Comparison of ENCODE assay signal across 8 cellular contexts in genomic region chr15:69451951-69452701, GRCh38. TPM values are rescaled to one million over a fixed set of nuclear protein-coding genes. Genes with fewer than 3 reads are reported as not detected.
DNase-seq lines count a peak whose midpoint lies in the region; ATAC-seq and TF ChIP-seq lines count a peak whose summit lies in the region.

No MANE protein-coding gene starts in this region.

- H3K4me1 ChIP-seq in ACC112 (ENCODE audit: control insufficient read depth, insufficient read depth, low read length, unreplicated experiment): peaks cover 28% of the 10 kb centered on the region
- H3K4me1 ChIP-seq in left lung: peaks cover 18 to 33% of the 10 kb centered on the region in 2 donors

- H3K4me3 ChIP-seq in ACC112 (ENCODE audit: low read depth, low read length) (peak overlapping the region; percentile 81), left lung (peak overlapping the region; percentile 83 to 89)

- ATAC-seq in GM18519 (IDR thresholded peaks at IDR 0.05; ENCODE audit: low FRiP score, unreplicated experiment) (peak; percentile 18), HG03039 (IDR thresholded peaks at IDR 0.05; ENCODE audit: unreplicated experiment) (peak; percentile 14), left lung (peak; percentile 48)

- TF ChIP-seq CTCF in left lung (IDR thresholded peaks at IDR 0.05): no peak

- H3K36me3 ChIP-seq in ACC112 (ENCODE audit: insufficient read depth, low read length) (peaks cover 40% of the 10 kb centered on the region), left lung (peaks cover 0 to 31% of the 10 kb centered on the region in 2 donors)

- H2AFZ ChIP-seq in ACC112 (ENCODE audit: low read length, unreplicated experiment): peak overlapping the region; percentile 96

- H3K79me2 ChIP-seq in ACC112 (ENCODE audit: control insufficient read depth, insufficient read depth, low read length, unreplicated experiment): peaks cover 39% of the 10 kb centered on the region

- H3K27me3 ChIP-seq in ACC112 (ENCODE audit: insufficient read depth, low read length) (no peaks in the 10 kb centered on the region), left lung (no peaks in the 10 kb centered on the region)

- H3K9me3 ChIP-seq in left lung: no peaks in the 10 kb centered on the region

- intact Hi-C loops in left lung (cut with DNase I): no loop called here

- peak overlapping the region; percentile 51 for H3K27ac ChIP-seq in ACC112 (ENCODE audit: low read depth, low read length)
- peak overlapping the region; percentile 82 for H3K27ac ChIP-seq in caudate nucleus (ENCODE audit: low read depth, low read length)
- H3K27ac ChIP-seq in left lung: peak overlapping the region; percentile 87 to 92
- peak overlapping the region; percentile 69 for H3K27ac ChIP-seq in temporal lobe (ENCODE audit: low read depth, low read length)

- DNase-seq in RPMI7951 (ENCODE audit: low read depth) (peak; percentile 53), caudate nucleus (lab: John Stamatoyannopoulos, UW) (peak in 17 of 61 donors; percentile 13 to 73 (median 49)), left lung (peak; percentile 55 to 85), H4 (ENCODE audit: low spot score) (no peak)

RNA-seq across cellular contexts. Expression of gene RPLP1, which starts 0.5 kb away (rescaled TPM):
- 269 and 279 TPM in 2 replicates for total RNA-seq in RPMI7951 (2014; rRNA removed; shearing (Covaris generic))
- total RNA-seq in left lung (1,000 to 10,000 TPM; 1,369 to 1,478 TPM), temporal lobe (57.3 TPM)
- total RNA-seq in H4 (2014; rRNA removed; shearing (Covaris generic)): 93.2 and 187 TPM in 2 replicates

RNA-seq across cellular contexts. Expression of gene KIF23, which starts 38.0 kb away (rescaled TPM):
- 134 and 151 TPM in 2 replicates for total RNA-seq in RPMI7951 (2014; rRNA removed; shearing (Covaris generic))
- total RNA-seq in left lung (10 to 100 TPM in 1 of 2 donors, 1 to 10 TPM in 1; 3.5 to 15.4 TPM), temporal lobe (4.7 TPM)
- total RNA-seq in H4 (2014; rRNA removed; shearing (Covaris generic)): 45.0 and 67.5 TPM in 2 replicates
